Comparison of ENCODE assay signal across 30 cellular contexts in genomic region chr4:87851955-87852354, GRCh38. TPM values are rescaled to one million over a fixed set of nuclear protein-coding genes. Genes with fewer than 3 reads are reported as not detected.
"Had no signal": no experiment of that assay in that cellular context is flagged by ENCODE, and none has a peak within 500 bp of the region (broad histone marks: within the 10 kb centered on the region; RNA-seq: fewer than 3 reads in every experiment).

No MANE protein-coding gene starts in this region.

- H3K27ac ChIP-seq: WERI-Rb-1 had no signal

- H3K4me3 ChIP-seq: adrenal gland had no signal

- ATAC-seq: activated CD8-positive, alpha-beta T cell treated with anti-CD3 and anti-CD28 coated beads for 36 hours; activated T-cell treated with anti-CD3 and anti-CD28 coated beads, Interleukin-2, amount 50 U/mL, for 72 hours had no signal

- H3K9me3 ChIP-seq: adrenal gland had no signal

- DNase-seq: activated CD4-positive, alpha-beta T cell treated with anti-CD3 and anti-CD28 coated beads for 4 hours; activated CD8-positive, alpha-beta memory T cell treated with anti-CD3 and anti-CD28 coated beads, Interleukin-2, amount 50 U/mL, for 4 hours; activated CD8-positive, alpha-beta T cell treated with anti-CD3 and anti-CD28 coated beads for 36 hours; activated gamma-delta T cell treated with Interleukin-2 at 50 U/mL for 16 hours; activated naive CD4-positive, alpha-beta T cell treated with anti-CD3 and anti-CD28 coated beads, Interleukin-2, amount 50 U/mL, for 16 hours; activated naive CD8-positive, alpha-beta T cell treated with anti-CD3 and anti-CD28 coated beads, Interleukin-2, amount 10 ng/mL, durations not matched to agents 7 days and 5 days; activated T-cell treated with anti-CD3 and anti-CD28 coated beads, Interleukin-2, amount 50 U/mL, for 72 hours; central memory CD4-positive, alpha-beta T cell; Karpas-422; MM.1S; NCI-H1092 treated with DMSO at 0.1 percent for 48 hours; NCI-H1417 treated with DMSO at 0.1 percent for 48 hours; NCI-H1694; NCI-H2029; NCI-H2107; NCI-H2171 treated with DMSO at 0.1 percent for 48 hours; NCI-H345; NCI-H510A treated with DMSO at 0.1 percent for 48 hours; NCI-H69; NK-92 treated with Interleukin-12 subunit alpha and Interleukin-12 subunit beta, amount 100 ng/mL, for 24 hours; SIG-M5; T-helper 1 cell; WERI-Rb-1 had no signal

- H3K36me3 ChIP-seq: adrenal gland, WERI-Rb-1 had no signal

- H3K27me3 ChIP-seq: adrenal gland had no signal

RNA-seq across cellular contexts. Expression of gene MEPE, which starts 19.2 kb away (rescaled TPM):
- total RNA-seq: activated CD8-positive, alpha-beta T cell treated with anti-CD3 and anti-CD28 coated beads for 36 hours; activated naive CD8-positive, alpha-beta T cell treated with anti-CD3 and anti-CD28 coated beads, Interleukin-2, amount 10 ng/mL, durations not matched to agents 7 days and 5 days; activated T-cell treated with anti-CD3 and anti-CD28 coated beads, Interleukin-2, amount 50 U/mL, for 72 hours; activated T-helper 2 cell treated with anti-CD3 and anti-CD28 coated beads, Interferon-gamma antibody, Interleukin-2, Interleukin-4, amounts not matched to agents 10 μg/mL and 5 μg/mL and 100 μg/mL, durations not matched to agents 14 hours and 24 hours and 36 hours; adrenal gland; bronchial epithelial cell; chondrocyte; OCI-LY7; RPMI7951; T-helper 2 cell treated with Interferon-gamma antibody and Interleukin-4, amounts not matched to agents 100 ng/mL and 5 ng/mL, for 36 hours had no signal
- polyA plus RNA-seq: adrenal gland had no signal

RNA-seq across cellular contexts. Expression of gene IBSP, which starts 52.6 kb away (rescaled TPM):
- total RNA-seq: activated CD8-positive, alpha-beta T cell treated with anti-CD3 and anti-CD28 coated beads for 36 hours; activated naive CD8-positive, alpha-beta T cell treated with anti-CD3 and anti-CD28 coated beads, Interleukin-2, amount 10 ng/mL, durations not matched to agents 7 days and 5 days; activated T-cell treated with anti-CD3 and anti-CD28 coated beads, Interleukin-2, amount 50 U/mL, for 72 hours; activated T-helper 2 cell treated with anti-CD3 and anti-CD28 coated beads, Interferon-gamma antibody, Interleukin-2, Interleukin-4, amounts not matched to agents 10 μg/mL and 5 μg/mL and 100 μg/mL, durations not matched to agents 14 hours and 24 hours and 36 hours; adrenal gland; bronchial epithelial cell; RPMI7951; T-helper 2 cell treated with Interferon-gamma antibody and Interleukin-4, amounts not matched to agents 100 ng/mL and 5 ng/mL, for 36 hours had no signal
- polyA plus RNA-seq: adrenal gland had no signal
